27 cellular contexts compared by ENCODE assay signal in the genomic region with DNA sequence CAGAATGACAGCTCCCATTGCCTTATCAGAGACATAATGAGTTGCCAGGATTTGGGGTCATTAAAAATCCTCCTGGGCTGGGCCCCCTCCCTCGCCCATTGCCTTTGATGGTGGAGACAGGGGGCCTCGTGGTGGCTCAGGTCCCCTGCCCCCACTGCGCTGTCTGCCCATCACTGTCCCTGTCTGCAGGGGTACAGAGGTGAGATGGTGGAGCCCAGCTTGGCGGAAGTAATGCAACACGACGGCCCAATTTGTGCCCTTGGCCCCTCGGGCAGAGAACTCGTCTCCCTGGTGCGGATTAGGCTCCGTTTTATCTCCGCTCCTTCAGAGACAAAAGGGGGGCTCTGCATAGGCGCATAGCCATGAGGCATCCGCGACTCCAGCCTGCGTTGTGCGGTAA.
"Had no signal": no experiment of that assay in that cellular context is flagged by ENCODE, and none has a peak within 500 bp of the region (broad histone marks: within the 10 kb centered on the region; RNA-seq: fewer than 3 reads in every experiment).

No MANE protein-coding gene starts in this region.

- H3K4me1 Mint-ChIP-seq: activated CD4-positive, alpha-beta T cell treated with anti-CD3 and anti-CD28 coated beads for 36 hours; activated CD4-positive, alpha-beta T cell treated with anti-CD3 and anti-CD28 coated beads, Interleukin-2, amount 10 ng/mL, durations not matched to agents 24 days and 14 days; activated CD8-positive, alpha-beta memory T cell treated with anti-CD3 and anti-CD28 coated beads, Interleukin-2, amount 10 ng/mL, durations not matched to agents 7 days and 5 days; activated naive CD4-positive, alpha-beta T cell treated with anti-CD3 and anti-CD28 coated beads, Interleukin-2, amount 10 ng/mL, durations not matched to agents 7 days and 5 days had no signal

- H3K27ac ChIP-seq: adrenal gland, body of pancreas, breast epithelium, colonic mucosa, epithelial cell of prostate, esophagus squamous epithelium, gastroesophageal sphincter had no signal

- DNase-seq: activated CD4-positive, alpha-beta memory T cell treated with anti-CD3 and anti-CD28 coated beads for 36 hours; activated CD4-positive, alpha-beta T cell treated with anti-CD3 and anti-CD28 coated beads for 36 hours; activated CD4-positive, alpha-beta T cell treated with anti-CD3 and anti-CD28 coated beads, Interleukin-2, amount 10 ng/mL, durations not matched to agents 24 days and 14 days; activated CD4-positive, CD25-positive, alpha-beta regulatory T cell; activated CD4-positive, CD25-positive, alpha-beta regulatory T cell treated with anti-CD3 and anti-CD28 coated beads, Interleukin-2, amount 50 U/mL, for 72 hours; activated CD8-positive, alpha-beta memory T cell treated with anti-CD3 and anti-CD28 coated beads, Interleukin-2, amount 10 ng/mL, durations not matched to agents 7 days and 5 days; activated CD8-positive, alpha-beta memory T cell treated with anti-CD3 and anti-CD28 coated beads, Interleukin-2, amount 50 U/mL, for 4 hours; activated CD8-positive, alpha-beta T cell treated with anti-CD3 and anti-CD28 coated beads, Interleukin-2, amount 10 ng/mL, durations not matched to agents 7 days and 5 days; activated gamma-delta T cell; activated naive CD4-positive, alpha-beta T cell; activated naive CD4-positive, alpha-beta T cell treated with anti-CD3 and anti-CD28 coated beads, Interleukin-2, amount 10 ng/mL, durations not matched to agents 7 days and 5 days; activated T-cell treated with anti-CD3 and anti-CD28 coated beads, Interleukin-2, amount 50 U/mL, for 1 hour; activated T-cell treated with anti-CD3 and anti-CD28 coated beads, Interleukin-2, amount 50 U/mL, for 48 hours; adrenal gland; aorta; body of pancreas; central memory CD4-positive, alpha-beta T cell; colonic mucosa; effector CD8-positive, alpha-beta T cell; esophagus squamous epithelium; foreskin melanocyte; T-helper 2 cell had no signal

- H3K27me3 ChIP-seq: adrenal gland, body of pancreas, breast epithelium, cardiac muscle cell, colonic mucosa, esophagus squamous epithelium had no signal

- H3K36me3 Mint-ChIP-seq: activated CD4-positive, alpha-beta memory T cell treated with anti-CD3 and anti-CD28 coated beads for 36 hours; activated CD8-positive, alpha-beta memory T cell treated with anti-CD3 and anti-CD28 coated beads, Interleukin-2, amount 10 ng/mL, durations not matched to agents 7 days and 5 days; activated naive CD4-positive, alpha-beta T cell treated with anti-CD3 and anti-CD28 coated beads, Interleukin-2, amount 10 ng/mL, durations not matched to agents 7 days and 5 days; activated naive CD4-positive, alpha-beta T cell treated with anti-CD3 and anti-CD28 coated beads, Interleukin-2, amount 50 U/mL, for 72 hours had no signal

- H3K27ac Mint-ChIP-seq: activated CD4-positive, alpha-beta memory T cell treated with anti-CD3 and anti-CD28 coated beads for 36 hours; activated CD4-positive, alpha-beta T cell treated with anti-CD3 and anti-CD28 coated beads for 36 hours; activated CD4-positive, alpha-beta T cell treated with anti-CD3 and anti-CD28 coated beads, Interleukin-2, amount 10 ng/mL, durations not matched to agents 24 days and 14 days; activated CD8-positive, alpha-beta memory T cell treated with anti-CD3 and anti-CD28 coated beads, Interleukin-2, amount 10 ng/mL, durations not matched to agents 7 days and 5 days; activated CD8-positive, alpha-beta T cell treated with anti-CD3 and anti-CD28 coated beads, Interleukin-2, amount 10 ng/mL, durations not matched to agents 7 days and 5 days; activated naive CD4-positive, alpha-beta T cell treated with anti-CD3 and anti-CD28 coated beads, Interleukin-2, amount 10 ng/mL, durations not matched to agents 7 days and 5 days had no signal

- H3K4me3 Mint-ChIP-seq: activated CD4-positive, alpha-beta memory T cell treated with anti-CD3 and anti-CD28 coated beads for 36 hours; activated CD4-positive, alpha-beta T cell treated with anti-CD3 and anti-CD28 coated beads for 36 hours; activated CD4-positive, alpha-beta T cell treated with anti-CD3 and anti-CD28 coated beads, Interleukin-2, amount 10 ng/mL, durations not matched to agents 24 days and 14 days; activated CD8-positive, alpha-beta memory T cell treated with anti-CD3 and anti-CD28 coated beads, Interleukin-2, amount 10 ng/mL, durations not matched to agents 7 days and 5 days; activated CD8-positive, alpha-beta T cell treated with anti-CD3 and anti-CD28 coated beads, Interleukin-2, amount 10 ng/mL, durations not matched to agents 7 days and 5 days; activated naive CD4-positive, alpha-beta T cell treated with anti-CD3 and anti-CD28 coated beads, Interleukin-2, amount 10 ng/mL, durations not matched to agents 7 days and 5 days had no signal

- H3K4me1 ChIP-seq: adrenal gland, body of pancreas, breast epithelium, colonic mucosa, esophagus squamous epithelium had no signal

- H3K9me3 Mint-ChIP-seq: activated CD4-positive, alpha-beta memory T cell treated with anti-CD3 and anti-CD28 coated beads for 36 hours; activated CD4-positive, alpha-beta T cell treated with anti-CD3 and anti-CD28 coated beads, Interleukin-2, amount 10 ng/mL, durations not matched to agents 24 days and 14 days; activated naive CD4-positive, alpha-beta T cell treated with anti-CD3 and anti-CD28 coated beads, Interleukin-2, amount 10 ng/mL, durations not matched to agents 7 days and 5 days; activated naive CD4-positive, alpha-beta T cell treated with anti-CD3 and anti-CD28 coated beads, Interleukin-2, amount 50 U/mL, for 72 hours had no signal

- ATAC-seq: activated CD4-positive, alpha-beta T cell treated with anti-CD3 and anti-CD28 coated beads for 36 hours; activated CD8-positive, alpha-beta memory T cell treated with anti-CD3 and anti-CD28 coated beads, Interleukin-2, amount 10 ng/mL, durations not matched to agents 7 days and 5 days; activated CD8-positive, alpha-beta T cell treated with anti-CD3 and anti-CD28 coated beads, Interleukin-2, amount 10 ng/mL, durations not matched to agents 7 days and 5 days; activated naive CD4-positive, alpha-beta T cell treated with anti-CD3 and anti-CD28 coated beads, Interleukin-2, amount 50 U/mL, for 72 hours; body of pancreas; gastroesophageal sphincter had no signal

- H3K36me3 ChIP-seq: adrenal gland, breast epithelium, cardiac muscle cell, colonic mucosa, esophagus squamous epithelium, gastroesophageal sphincter had no signal

- H3K4me3 ChIP-seq: adrenal gland, body of pancreas, breast epithelium, cardiac muscle cell, colonic mucosa, esophagus squamous epithelium, gastroesophageal sphincter had no signal

- H3K27me3 Mint-ChIP-seq: activated CD4-positive, alpha-beta memory T cell treated with anti-CD3 and anti-CD28 coated beads for 36 hours; activated CD4-positive, alpha-beta T cell treated with anti-CD3 and anti-CD28 coated beads for 36 hours had no signal
